9 cellular contexts compared by ENCODE assay signal in genomic region chr7:102122026-102122425, GRCh38.
A peak's percentile ranks its signal among the peaks of the same experiment; 100 is the strongest.
DNase-seq lines count a peak whose midpoint lies in the region; ATAC-seq and TF ChIP-seq lines count a peak whose summit lies in the region.
"Had no signal": no experiment of that assay in that cellular context is flagged by ENCODE, and none has a peak within 500 bp of the region (broad histone marks: within the 10 kb centered on the region; RNA-seq: fewer than 3 reads in every experiment).

No MANE protein-coding gene starts in this region.

- no peaks in the 10 kb centered on the region for H4K20me1 ChIP-seq in PC-3 (ENCODE audit: low read length)

- no peaks in the 10 kb centered on the region for H3K9me2 ChIP-seq in PC-3 (replicated peaks; ENCODE audit: low read length)

- no peak overlapping the region for H3K4me3 Mint-ChIP-seq in endothelial cell (ENCODE audit: unreplicated experiment)
- no peak overlapping the region for H3K4me3 Mint-ChIP-seq in stimulated activated memory B cell treated with anti-CD40 and anti-IgM and Interleukin-4, amounts not matched to agents 10 μg/mL and 1 μg/mL and 100 μg/mL, for 72 hours

- H3K27me3 Mint-ChIP-seq in endothelial cell (ENCODE audit: unreplicated experiment), result peaks cover 5% of the 10 kb centered on the region
- no peaks in the 10 kb centered on the region for H3K27me3 Mint-ChIP-seq in stimulated activated memory B cell treated with anti-CD40 and anti-IgM and Interleukin-4, amounts not matched to agents 10 μg/mL and 1 μg/mL and 100 μg/mL, for 72 hours

- no peak for TF ChIP-seq CTCF in PC-3 (conservative IDR thresholded peaks at IDR 0.05; ENCODE audit: low read depth, low read length)
- TF ChIP-seq CTCF in endothelial cell (IDR thresholded peaks at IDR 0.05; ENCODE audit: unreplicated experiment), result no peak

- ATAC-seq in PC-3 (0 out of 2 replicates have a peak, but pooled peaks have one; percentile 7), GM19397 (IDR thresholded peaks at IDR 0.05; ENCODE audit: unreplicated experiment) (no peak)
- ATAC-seq in stimulated activated memory B cell treated with anti-CD40 and anti-IgM and Interleukin-4, amounts not matched to agents 10 μg/mL and 1 μg/mL and 100 μg/mL, for 72 hours, result peak; percentile 35

- H2AFZ ChIP-seq in PC-3 (ENCODE audit: low read length), result no peak overlapping the region

- peak overlapping the region; percentile 96 for H3K27ac Mint-ChIP-seq in endothelial cell (ENCODE audit: unreplicated experiment)
- H3K27ac Mint-ChIP-seq in stimulated activated memory B cell treated with anti-CD40 and anti-IgM and Interleukin-4, amounts not matched to agents 10 μg/mL and 1 μg/mL and 100 μg/mL, for 72 hours, result peak overlapping the region; percentile 17

- no peaks in the 10 kb centered on the region for H3K9me3 ChIP-seq in PC-3 (ENCODE audit: low read length)

- no peak overlapping the region for H3K4me3 ChIP-seq in PC-3 (ENCODE audit: low read length)

- peak overlapping the region; percentile 35 for H3K27ac ChIP-seq in PC-3 (ENCODE audit: low read length)
- H3K27ac ChIP-seq: 22Rv1 had no signal

- BruUV-seq in PC-3 (replicated peaks; lab: Mats Ljungman, UMichigan), result no TSS peak

- intact Hi-C loops in PC-3 (cut with micrococcal nuclease), result loop anchor here (5.0 to 10.0 kb wide), 2 partner anchors 180 to 267 kb away; no protein-coding TSS in a partner anchor

- H3K4me2 ChIP-seq in PC-3 (ENCODE audit: low read length), result peak overlapping the region; percentile 53

- H3K36me3 Mint-ChIP-seq in endothelial cell (ENCODE audit: low read depth, unreplicated experiment), result peaks cover 14% of the 10 kb centered on the region
- H3K36me3 Mint-ChIP-seq in stimulated activated memory B cell treated with anti-CD40 and anti-IgM and Interleukin-4, amounts not matched to agents 10 μg/mL and 1 μg/mL and 100 μg/mL, for 72 hours, result peaks cover 35% of the 10 kb centered on the region

- CTCF ChIA-PET in PC-3 (lab: Charles Lee), result no interaction called here

- H3K27me3 ChIP-seq in PC-3 (ENCODE audit: low read length), result no peaks in the 10 kb centered on the region

- peaks cover 28% of the 10 kb centered on the region for H3K4me1 ChIP-seq in PC-3 (ENCODE audit: insufficient read depth, low read length)

- H3F3A ChIP-seq in PC-3 (ENCODE audit: low read length, unreplicated experiment), result no peaks in the 10 kb centered on the region

- peak; percentile 2 for DNase-seq in NCI-H2196 treated with DMSO at 0.1 percent for 48 hours (lab: John Stamatoyannopoulos, UW; ENCODE audit: unreplicated experiment)
- no peak for DNase-seq in NCI-H2196 (lab: John Stamatoyannopoulos, UW; ENCODE audit: unreplicated experiment)
- DNase-seq in PC-3, result peak; percentile 46
- no peak for DNase-seq in endothelial cell (ENCODE audit: low spot score)
- DNase-seq in NCI-H82 treated with DMSO at 0.1 percent for 48 hours (lab: John Stamatoyannopoulos, UW; ENCODE audit: unreplicated experiment), result no peak
- DNase-seq in SK-N-DZ (ENCODE audit: low spot score), result no peak

- H3K36me3 ChIP-seq in PC-3 (ENCODE audit: low read depth, low read length), result no peaks in the 10 kb centered on the region

- peak overlapping the region; percentile 9; the same call in 1 of the 2 replicates for H3K9ac ChIP-seq in PC-3 (ENCODE audit: low read length)

- no peaks in the 10 kb centered on the region for H3K9me3 Mint-ChIP-seq in endothelial cell (ENCODE audit: unreplicated experiment)
- no peaks in the 10 kb centered on the region for H3K9me3 Mint-ChIP-seq in stimulated activated memory B cell treated with anti-CD40 and anti-IgM and Interleukin-4, amounts not matched to agents 10 μg/mL and 1 μg/mL and 100 μg/mL, for 72 hours

- no peaks in the 10 kb centered on the region for H3K79me2 ChIP-seq in PC-3 (ENCODE audit: low read length)

- POLR2A ChIA-PET in PC-3 (lab: Charles Lee; ENCODE audit: unreplicated experiment), result no interaction called here

- peaks cover 22% of the 10 kb centered on the region for H3K4me1 Mint-ChIP-seq in endothelial cell (ENCODE audit: unreplicated experiment)
- H3K4me1 Mint-ChIP-seq in stimulated activated memory B cell treated with anti-CD40 and anti-IgM and Interleukin-4, amounts not matched to agents 10 μg/mL and 1 μg/mL and 100 μg/mL, for 72 hours, result peaks cover 29% of the 10 kb centered on the region

Comparison
In these comparisons a context has a peak if more than half of its experiments do, and no peak if none do; other contexts are left out.
1. DNase-seq: peak in NCI-H2196 treated with DMSO at 0.1 percent for 48 hours (single experiment) and PC-3 (single experiment); none in NCI-H2196 (single experiment), endothelial cell (single experiment), NCI-H82 treated with DMSO at 0.1 percent for 48 hours (single experiment) and SK-N-DZ (single experiment).